34 cellular contexts compared by ENCODE assay signal in genomic region chr6:34569361-34569973, GRCh38. TPM values are rescaled to one million over a fixed set of nuclear protein-coding genes. Genes with fewer than 3 reads are reported as not detected.
"Had no signal": no experiment of that assay in that cellular context is flagged by ENCODE, and none has a peak within 500 bp of the region (broad histone marks: within the 10 kb centered on the region; RNA-seq: fewer than 3 reads in every experiment).

No MANE protein-coding gene starts in this region.

- H3K4me1 ChIP-seq: adrenal gland, body of pancreas, esophagus muscularis mucosa, foreskin keratinocyte, gastrocnemius medialis, heart left ventricle had no signal

- H3K9me3 ChIP-seq: adrenal gland, body of pancreas, esophagus muscularis mucosa, gastrocnemius medialis, heart left ventricle had no signal

- H3K27ac ChIP-seq: adrenal gland, body of pancreas, esophagus muscularis mucosa, foreskin keratinocyte, gastrocnemius medialis, heart left ventricle, WERI-Rb-1 had no signal

- ATAC-seq: activated CD4-positive, CD25-positive, alpha-beta regulatory T cell treated with anti-CD3 and anti-CD28 coated beads, Interleukin-2, amount 50 U/mL, for 24 hours; activated CD8-positive, alpha-beta memory T cell treated with anti-CD3 and anti-CD28 coated beads, Interleukin-2, amount 10 ng/mL, durations not matched to agents 7 days and 5 days; activated CD8-positive, alpha-beta T cell treated with anti-CD3 and anti-CD28 coated beads, Interleukin-2, amount 10 ng/mL, durations not matched to agents 7 days and 5 days; activated naive CD8-positive, alpha-beta T cell treated with anti-CD3 and anti-CD28 coated beads, Interleukin-2, amount 50 U/mL, for 24 hours; body of pancreas; effector memory CD8-positive, alpha-beta T cell; heart left ventricle had no signal

- FAIRE-seq: colon had no signal

- H3K4me3 ChIP-seq: adrenal gland, body of pancreas, esophagus muscularis mucosa, gastrocnemius medialis, heart left ventricle had no signal

- DNase-seq: activated B cell treated with CpG ODN at 0.5 μM for 24 hours; activated CD4-positive, alpha-beta memory T cell treated with anti-CD3 and anti-CD28 coated beads for 36 hours; activated CD4-positive, alpha-beta T cell treated with anti-CD3 and anti-CD28 coated beads, Interleukin-2, amount 10 ng/mL, durations not matched to agents 24 days and 14 days; activated CD8-positive, alpha-beta memory T cell treated with anti-CD3 and anti-CD28 coated beads, Interleukin-2, amount 10 ng/mL, durations not matched to agents 7 days and 5 days; activated CD8-positive, alpha-beta memory T cell treated with anti-CD3 and anti-CD28 coated beads, Interleukin-2, amount 50 U/mL, for 4 hours; activated CD8-positive, alpha-beta T cell treated with anti-CD3 and anti-CD28 coated beads, Interleukin-2, amount 10 ng/mL, durations not matched to agents 7 days and 5 days; activated effector memory CD4-positive, alpha-beta T cell treated with anti-CD3 and anti-CD28 coated beads, Interleukin-2, amount 50 U/mL, for 16 hours; activated naive CD4-positive, alpha-beta T cell treated with anti-CD3 and anti-CD28 coated beads for 36 hours; activated naive CD8-positive, alpha-beta T cell treated with anti-CD3 and anti-CD28 coated beads for 36 hours; activated naive CD8-positive, alpha-beta T cell treated with anti-CD3 and anti-CD28 coated beads, Interleukin-2, amount 50 U/mL, for 24 hours; activated T-cell treated with anti-CD3 and anti-CD28 coated beads, Interleukin-2, amount 50 U/mL, for 1 hour; activated T-cell treated with anti-CD3 and anti-CD28 coated beads, Interleukin-2, amount 50 U/mL, for 48 hours; adrenal gland; amygdala; aorta; body of pancreas; caudate nucleus; cortex of kidney; dermis blood vessel endothelial cell; effector CD4-positive, alpha-beta T cell; effector memory CD8-positive, alpha-beta T cell; erythroblast; foreskin keratinocyte; gastrocnemius medialis; glutamatergic neuron; T1000; WERI-Rb-1 had no signal

- H3K36me3 ChIP-seq: adrenal gland, esophagus muscularis mucosa, gastrocnemius medialis, heart left ventricle, WERI-Rb-1 had no signal

- H3K27me3 ChIP-seq: adrenal gland, body of pancreas had no signal

RNA-seq across cellular contexts. Expression of gene SPDEF, which starts 13.3 kb away (rescaled TPM):
- total RNA-seq: activated CD4-positive, alpha-beta T cell treated with anti-CD3 and anti-CD28 coated beads, Interleukin-2, amount 10 ng/mL, durations not matched to agents 24 days and 14 days; activated CD8-positive, alpha-beta memory T cell treated with anti-CD3 and anti-CD28 coated beads for 36 hours; activated naive CD8-positive, alpha-beta T cell treated with anti-CD3 and anti-CD28 coated beads for 36 hours; activated T-helper 1 cell treated with anti-CD3 and anti-CD28 coated beads, Interleukin-12 subunit alpha, Interleukin-12 subunit beta, Interleukin-2, Interleukin-4 antibody, amounts not matched to agents 30 ng/mL and 10 ng/mL and 1 ng/mL, durations not matched to agents 14 hours and 24 hours and 36 hours; body of pancreas; esophagus muscularis mucosa; foreskin keratinocyte; T-helper 2 cell treated with Interferon-gamma antibody and Interleukin-4, amounts not matched to agents 100 ng/mL and 5 ng/mL, for 36 hours had no signal
